ENCODE assay signal across 1 cellular context in the genomic region with DNA sequence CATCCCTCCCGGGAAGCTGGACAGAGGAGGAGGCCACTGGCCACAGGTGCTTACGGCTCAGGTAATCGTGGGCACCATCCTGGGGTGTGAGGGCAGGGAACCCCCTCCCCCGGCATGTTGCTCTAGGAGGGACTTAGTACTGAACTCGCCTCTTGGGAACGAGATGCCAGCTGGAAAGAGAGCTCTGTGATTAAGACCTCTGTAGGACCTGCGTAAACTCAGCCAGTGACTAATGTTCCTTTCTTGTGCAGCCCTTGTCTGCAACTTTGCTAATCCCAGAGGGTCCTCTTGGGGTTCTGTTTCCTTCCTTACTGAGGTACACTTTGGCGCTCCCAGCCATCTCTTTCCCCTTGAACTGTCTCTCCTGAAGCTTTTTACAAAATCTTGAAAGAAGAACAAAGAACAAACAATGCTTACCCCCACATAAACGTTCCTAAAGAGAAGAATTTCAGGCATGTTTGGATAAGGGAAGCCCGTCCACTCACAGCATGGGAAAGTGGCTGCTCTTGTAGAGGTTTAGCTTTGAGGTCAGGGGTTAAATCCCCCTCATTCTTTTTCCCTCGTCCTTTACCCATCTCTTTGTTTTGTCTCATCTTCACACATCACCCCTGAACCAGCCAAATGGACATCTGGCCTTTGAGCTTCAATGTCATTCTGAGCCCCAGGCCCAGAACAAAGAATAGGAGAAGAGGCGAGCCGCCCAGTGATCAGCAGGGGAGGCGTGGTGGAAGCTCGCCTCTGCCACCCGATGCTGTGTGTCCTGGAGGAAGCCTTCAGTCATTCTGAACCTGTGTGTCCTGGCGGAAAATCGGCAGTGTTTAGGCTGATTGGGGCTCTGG.
TF ChIP-seq lines count a peak whose summit lies in the region.

No MANE protein-coding gene starts in this region.

TF ChIP-seq in HepG2, 621 proteins besides CTCF, POLR2A, EP300 and RAD21 (continued from another document and continues in another):
- TF ChIP-seq, protein P1, sequence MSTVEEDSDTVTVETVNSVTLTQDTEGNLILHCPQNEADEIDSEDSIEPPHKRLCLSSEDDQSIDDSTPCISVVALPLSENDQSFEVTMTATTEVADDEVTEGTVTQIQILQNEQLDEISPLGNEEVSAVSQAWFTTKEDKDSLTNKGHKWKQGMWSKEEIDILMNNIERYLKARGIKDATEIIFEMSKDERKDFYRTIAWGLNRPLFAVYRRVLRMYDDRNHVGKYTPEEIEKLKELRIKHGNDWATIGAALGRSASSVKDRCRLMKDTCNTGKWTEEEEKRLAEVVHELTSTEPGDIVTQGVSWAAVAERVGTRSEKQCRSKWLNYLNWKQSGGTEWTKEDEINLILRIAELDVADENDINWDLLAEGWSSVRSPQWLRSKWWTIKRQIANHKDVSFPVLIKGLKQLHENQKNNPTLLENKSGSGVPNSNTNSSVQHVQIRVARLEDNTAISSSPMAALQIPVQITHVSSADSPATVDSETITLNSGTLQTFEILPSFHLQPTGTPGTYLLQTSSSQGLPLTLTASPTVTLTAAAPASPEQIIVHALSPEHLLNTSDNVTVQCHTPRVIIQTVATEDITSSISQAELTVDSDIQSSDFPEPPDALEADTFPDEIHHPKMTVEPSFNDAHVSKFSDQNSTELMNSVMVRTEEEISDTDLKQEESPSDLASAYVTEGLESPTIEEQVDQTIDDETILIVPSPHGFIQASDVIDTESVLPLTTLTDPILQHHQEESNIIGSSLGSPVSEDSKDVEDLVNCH (CRISPR knock-in tag; IDR thresholded peaks at IDR 0.05) = no peak
- TF ChIP-seq ZNF570 (CRISPR knock-in tag; IDR thresholded peaks at IDR 0.05; ENCODE audit: borderline replicate concordance) = no peak
- no peak for TF ChIP-seq PLSCR1 (CRISPR knock-in tag; IDR thresholded peaks at IDR 0.05; ENCODE audit: borderline replicate concordance)
- TF ChIP-seq ZNF749 (CRISPR knock-in tag; IDR thresholded peaks at IDR 0.05; ENCODE audit: borderline replicate concordance) = no peak
- TF ChIP-seq, protein P2, sequence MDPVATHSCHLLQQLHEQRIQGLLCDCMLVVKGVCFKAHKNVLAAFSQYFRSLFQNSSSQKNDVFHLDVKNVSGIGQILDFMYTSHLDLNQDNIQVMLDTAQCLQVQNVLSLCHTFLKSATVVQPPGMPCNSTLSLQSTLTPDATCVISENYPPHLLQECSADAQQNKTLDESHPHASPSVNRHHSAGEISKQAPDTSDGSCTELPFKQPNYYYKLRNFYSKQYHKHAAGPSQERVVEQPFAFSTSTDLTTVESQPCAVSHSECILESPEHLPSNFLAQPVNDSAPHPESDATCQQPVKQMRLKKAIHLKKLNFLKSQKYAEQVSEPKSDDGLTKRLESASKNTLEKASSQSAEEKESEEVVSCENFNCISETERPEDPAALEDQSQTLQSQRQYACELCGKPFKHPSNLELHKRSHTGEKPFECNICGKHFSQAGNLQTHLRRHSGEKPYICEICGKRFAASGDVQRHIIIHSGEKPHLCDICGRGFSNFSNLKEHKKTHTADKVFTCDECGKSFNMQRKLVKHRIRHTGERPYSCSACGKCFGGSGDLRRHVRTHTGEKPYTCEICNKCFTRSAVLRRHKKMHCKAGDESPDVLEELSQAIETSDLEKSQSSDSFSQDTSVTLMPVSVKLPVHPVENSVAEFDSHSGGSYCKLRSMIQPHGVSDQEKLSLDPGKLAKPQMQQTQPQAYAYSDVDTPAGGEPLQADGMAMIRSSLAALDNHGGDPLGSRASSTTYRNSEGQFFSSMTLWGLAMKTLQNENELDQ (CRISPR knock-in tag; IDR thresholded peaks at IDR 0.05; ENCODE audit: borderline replicate concordance) = no peak
- TF ChIP-seq GABPB1 (CRISPR knock-in tag; IDR thresholded peaks at IDR 0.05) = no peak
- TF ChIP-seq SYNCRIP (IDR thresholded peaks at IDR 0.05; ENCODE audit: insufficient read depth, low read depth, low read length) = no peak
- TF ChIP-seq RARG (CRISPR knock-in tag; IDR thresholded peaks at IDR 0.05; ENCODE audit: low read depth) = no peak
- TF ChIP-seq ZNF383 (CRISPR knock-in tag; IDR thresholded peaks at IDR 0.05; ENCODE audit: borderline replicate concordance) = no peak
- peak; percentile 72 for TF ChIP-seq PHF21A (CRISPR knock-in tag; IDR thresholded peaks at IDR 0.05)
- no peak for TF ChIP-seq ESRRA (CRISPR knock-in tag; IDR thresholded peaks at IDR 0.05; ENCODE audit: low read depth)
- TF ChIP-seq TSC22D2 (CRISPR knock-in tag; IDR thresholded peaks at IDR 0.05; ENCODE audit: borderline replicate concordance) = no peak
- peak; percentile 83 for TF ChIP-seq NR2F6 (IDR thresholded peaks at IDR 0.05)
- peak; percentile 77; the same call in 1 of the 2 replicates for TF ChIP-seq NR2F6 (CRISPR knock-in tag; IDR thresholded peaks at IDR 0.05)
- no peak for TF ChIP-seq KLF9 (CRISPR knock-in tag; IDR thresholded peaks at IDR 0.05; ENCODE audit: low read depth)
- TF ChIP-seq LCORL (IDR thresholded peaks at IDR 0.05) = no peak
- TF ChIP-seq LCORL (CRISPR knock-in tag; IDR thresholded peaks at IDR 0.05) = peak; percentile 39; the same call in 1 of the 2 replicates
- peak; percentile 30 to 58; a peak in 3 of 4 replicates for TF ChIP-seq NR2F1 (CRISPR knock-in tag; IDR thresholded peaks at IDR 0.05)
- TF ChIP-seq ZNF432 (CRISPR knock-in tag; IDR thresholded peaks at IDR 0.05; ENCODE audit: borderline replicate concordance) = no peak
- TF ChIP-seq, protein P3, sequence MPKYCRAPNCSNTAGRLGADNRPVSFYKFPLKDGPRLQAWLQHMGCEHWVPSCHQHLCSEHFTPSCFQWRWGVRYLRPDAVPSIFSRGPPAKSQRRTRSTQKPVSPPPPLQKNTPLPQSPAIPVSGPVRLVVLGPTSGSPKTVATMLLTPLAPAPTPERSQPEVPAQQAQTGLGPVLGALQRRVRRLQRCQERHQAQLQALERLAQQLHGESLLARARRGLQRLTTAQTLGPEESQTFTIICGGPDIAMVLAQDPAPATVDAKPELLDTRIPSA (CRISPR knock-in tag; IDR thresholded peaks at IDR 0.05; ENCODE audit: borderline replicate concordance) = no peak
- TF ChIP-seq ZNF766 (CRISPR knock-in tag; IDR thresholded peaks at IDR 0.05; ENCODE audit: borderline replicate concordance) = no peak
- TF ChIP-seq SMAD1 (CRISPR knock-in tag; IDR thresholded peaks at IDR 0.05; ENCODE audit: borderline replicate concordance, low read depth) = no peak
- no peak for TF ChIP-seq RBM39 (IDR thresholded peaks at IDR 0.05; ENCODE audit: low read depth, low read length, poor library complexity, severe bottlenecking)
- 0 out of 2 replicates have a peak, but pooled peaks have one; percentile 19 for TF ChIP-seq UBTF (CRISPR knock-in tag; IDR thresholded peaks at IDR 0.05)
- TF ChIP-seq CENPT (CRISPR knock-in tag; IDR thresholded peaks at IDR 0.05; ENCODE audit: low read depth) = no peak
- no peak for TF ChIP-seq MIER2 (CRISPR knock-in tag; IDR thresholded peaks at IDR 0.05)
- TF ChIP-seq, protein P4, sequence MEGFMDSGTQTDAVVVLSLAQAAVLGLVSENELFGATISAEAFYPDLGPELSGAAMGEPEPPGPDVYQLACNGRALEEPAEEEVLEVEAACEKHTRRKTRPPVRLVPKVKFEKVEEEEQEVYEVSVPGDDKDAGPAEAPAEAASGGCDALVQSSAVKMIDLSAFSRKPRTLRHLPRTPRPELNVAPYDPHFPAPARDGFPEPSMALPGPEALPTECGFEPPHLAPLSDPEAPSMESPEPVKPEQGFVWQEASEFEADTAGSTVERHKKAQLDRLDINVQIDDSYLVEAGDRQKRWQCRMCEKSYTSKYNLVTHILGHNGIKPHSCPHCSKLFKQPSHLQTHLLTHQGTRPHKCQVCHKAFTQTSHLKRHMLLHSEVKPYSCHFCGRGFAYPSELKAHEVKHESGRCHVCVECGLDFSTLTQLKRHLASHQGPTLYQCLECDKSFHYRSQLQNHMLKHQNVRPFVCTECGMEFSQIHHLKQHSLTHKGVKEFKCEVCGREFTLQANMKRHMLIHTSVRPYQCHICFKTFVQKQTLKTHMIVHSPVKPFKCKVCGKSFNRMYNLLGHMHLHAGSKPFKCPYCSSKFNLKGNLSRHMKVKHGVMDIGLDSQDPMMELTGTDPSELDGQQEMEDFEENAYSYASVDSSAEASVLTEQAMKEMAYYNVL (CRISPR knock-in tag; IDR thresholded peaks at IDR 0.05; ENCODE audit: borderline replicate concordance) = peak; percentile 53; the same call in 1 of the 2 replicates
- TF ChIP-seq JUND (CRISPR knock-in tag; IDR thresholded peaks at IDR 0.05) = no peak; the same call in 1 of the 2 replicates
- no peak for TF ChIP-seq HMGA1 (CRISPR knock-in tag; conservative IDR thresholded peaks at IDR 0.05)
- no peak for TF ChIP-seq U2AF1 (optimal IDR thresholded peaks at IDR 0.05; ENCODE audit: low read depth, low read length)
- TF ChIP-seq, protein P5, sequence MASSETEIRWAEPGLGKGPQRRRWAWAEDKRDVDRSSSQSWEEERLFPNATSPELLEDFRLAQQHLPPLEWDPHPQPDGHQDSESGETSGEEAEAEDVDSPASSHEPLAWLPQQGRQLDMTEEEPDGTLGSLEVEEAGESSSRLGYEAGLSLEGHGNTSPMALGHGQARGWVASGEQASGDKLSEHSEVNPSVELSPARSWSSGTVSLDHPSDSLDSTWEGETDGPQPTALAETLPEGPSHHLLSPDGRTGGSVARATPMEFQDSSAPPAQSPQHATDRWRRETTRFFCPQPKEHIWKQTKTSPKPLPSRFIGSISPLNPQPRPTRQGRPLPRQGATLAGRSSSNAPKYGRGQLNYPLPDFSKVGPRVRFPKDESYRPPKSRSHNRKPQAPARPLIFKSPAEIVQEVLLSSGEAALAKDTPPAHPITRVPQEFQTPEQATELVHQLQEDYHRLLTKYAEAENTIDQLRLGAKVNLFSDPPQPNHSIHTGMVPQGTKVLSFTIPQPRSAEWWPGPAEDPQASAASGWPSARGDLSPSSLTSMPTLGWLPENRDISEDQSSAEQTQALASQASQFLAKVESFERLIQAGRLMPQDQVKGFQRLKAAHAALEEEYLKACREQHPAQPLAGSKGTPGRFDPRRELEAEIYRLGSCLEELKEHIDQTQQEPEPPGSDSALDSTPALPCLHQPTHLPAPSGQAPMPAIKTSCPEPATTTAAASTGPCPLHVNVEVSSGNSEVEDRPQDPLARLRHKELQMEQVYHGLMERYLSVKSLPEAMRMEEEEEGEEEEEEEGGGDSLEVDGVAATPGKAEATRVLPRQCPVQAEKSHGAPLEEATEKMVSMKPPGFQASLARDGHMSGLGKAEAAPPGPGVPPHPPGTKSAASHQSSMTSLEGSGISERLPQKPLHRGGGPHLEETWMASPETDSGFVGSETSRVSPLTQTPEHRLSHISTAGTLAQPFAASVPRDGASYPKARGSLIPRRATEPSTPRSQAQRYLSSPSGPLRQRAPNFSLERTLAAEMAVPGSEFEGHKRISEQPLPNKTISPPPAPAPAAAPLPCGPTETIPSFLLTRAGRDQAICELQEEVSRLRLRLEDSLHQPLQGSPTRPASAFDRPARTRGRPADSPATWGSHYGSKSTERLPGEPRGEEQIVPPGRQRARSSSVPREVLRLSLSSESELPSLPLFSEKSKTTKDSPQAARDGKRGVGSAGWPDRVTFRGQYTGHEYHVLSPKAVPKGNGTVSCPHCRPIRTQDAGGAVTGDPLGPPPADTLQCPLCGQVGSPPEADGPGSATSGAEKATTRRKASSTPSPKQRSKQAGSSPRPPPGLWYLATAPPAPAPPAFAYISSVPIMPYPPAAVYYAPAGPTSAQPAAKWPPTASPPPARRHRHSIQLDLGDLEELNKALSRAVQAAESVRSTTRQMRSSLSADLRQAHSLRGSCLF (CRISPR knock-in tag; IDR thresholded peaks at IDR 0.05; ENCODE audit: borderline replicate concordance) = no peak
- TF ChIP-seq ZNF660 (CRISPR knock-in tag; IDR thresholded peaks at IDR 0.05; ENCODE audit: borderline replicate concordance, low read depth) = no peak
- TF ChIP-seq, protein P6, sequence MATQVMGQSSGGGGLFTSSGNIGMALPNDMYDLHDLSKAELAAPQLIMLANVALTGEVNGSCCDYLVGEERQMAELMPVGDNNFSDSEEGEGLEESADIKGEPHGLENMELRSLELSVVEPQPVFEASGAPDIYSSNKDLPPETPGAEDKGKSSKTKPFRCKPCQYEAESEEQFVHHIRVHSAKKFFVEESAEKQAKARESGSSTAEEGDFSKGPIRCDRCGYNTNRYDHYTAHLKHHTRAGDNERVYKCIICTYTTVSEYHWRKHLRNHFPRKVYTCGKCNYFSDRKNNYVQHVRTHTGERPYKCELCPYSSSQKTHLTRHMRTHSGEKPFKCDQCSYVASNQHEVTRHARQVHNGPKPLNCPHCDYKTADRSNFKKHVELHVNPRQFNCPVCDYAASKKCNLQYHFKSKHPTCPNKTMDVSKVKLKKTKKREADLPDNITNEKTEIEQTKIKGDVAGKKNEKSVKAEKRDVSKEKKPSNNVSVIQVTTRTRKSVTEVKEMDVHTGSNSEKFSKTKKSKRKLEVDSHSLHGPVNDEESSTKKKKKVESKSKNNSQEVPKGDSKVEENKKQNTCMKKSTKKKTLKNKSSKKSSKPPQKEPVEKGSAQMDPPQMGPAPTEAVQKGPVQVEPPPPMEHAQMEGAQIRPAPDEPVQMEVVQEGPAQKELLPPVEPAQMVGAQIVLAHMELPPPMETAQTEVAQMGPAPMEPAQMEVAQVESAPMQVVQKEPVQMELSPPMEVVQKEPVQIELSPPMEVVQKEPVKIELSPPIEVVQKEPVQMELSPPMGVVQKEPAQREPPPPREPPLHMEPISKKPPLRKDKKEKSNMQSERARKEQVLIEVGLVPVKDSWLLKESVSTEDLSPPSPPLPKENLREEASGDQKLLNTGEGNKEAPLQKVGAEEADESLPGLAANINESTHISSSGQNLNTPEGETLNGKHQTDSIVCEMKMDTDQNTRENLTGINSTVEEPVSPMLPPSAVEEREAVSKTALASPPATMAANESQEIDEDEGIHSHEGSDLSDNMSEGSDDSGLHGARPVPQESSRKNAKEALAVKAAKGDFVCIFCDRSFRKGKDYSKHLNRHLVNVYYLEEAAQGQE (IDR thresholded peaks at IDR 0.05; ENCODE audit: borderline replicate concordance in 1 of 2, low read depth in 1 of 2, low read length in 2 of 2) = no peak
- TF ChIP-seq DNMT3B (CRISPR knock-in tag; conservative IDR thresholded peaks at IDR 0.05) = no peak
- TF ChIP-seq PHF8 (CRISPR knock-in tag; IDR thresholded peaks at IDR 0.05) = no peak
